ENCODE assay signal across 2 cellular contexts in genomic region chr7:158318511-158318913, GRCh38.
TF ChIP-seq lines count a peak whose summit lies in the region.

No MANE protein-coding gene starts in this region.

TF ChIP-seq in HepG2, 621 proteins besides CTCF, POLR2A, EP300 and RAD21 (continued from another document):
- TF ChIP-seq ZBTB33 (CRISPR knock-in tag; IDR thresholded peaks at IDR 0.05) = 0 out of 2 replicates have a peak, but pooled peaks have one; percentile 15
TF ChIP-seq in HepG2: peak in this region for 1.

TF ChIP-seq in WTC11, 78 proteins besides CTCF, POLR2A, EP300 and RAD21 (continued from another document):
- TF ChIP-seq PRDM15 (CRISPR knock-in tag; IDR thresholded peaks at IDR 0.05) (no peak), NFYB (CRISPR knock-in tag; conservative IDR thresholded peaks at IDR 0.05; ENCODE audit: low read depth) (no peak), ZNF416 (CRISPR knock-in tag; IDR thresholded peaks at IDR 0.05) (no peak), ZNF121 (CRISPR knock-in tag; IDR thresholded peaks at IDR 0.05) (no peak), GTF2I (CRISPR knock-in tag; conservative IDR thresholded peaks at IDR 0.05) (no peak), SOX15 (CRISPR knock-in tag; IDR thresholded peaks at IDR 0.05) (no peak), ZNF281 (CRISPR knock-in tag; IDR thresholded peaks at IDR 0.05) (no peak), FOXP1 (CRISPR knock-in tag; IDR thresholded peaks at IDR 0.05; ENCODE audit: borderline replicate concordance) (no peak), ATF3 (CRISPR knock-in tag; conservative IDR thresholded peaks at IDR 0.05) (no peak), NR3C1 (CRISPR knock-in tag; conservative IDR thresholded peaks at IDR 0.05; ENCODE audit: low read depth) (no peak), ERG (CRISPR knock-in tag; IDR thresholded peaks at IDR 0.05) (no peak), ZNF263 (CRISPR knock-in tag; IDR thresholded peaks at IDR 0.05; ENCODE audit: low read depth) (no peak), PRRX2 (CRISPR knock-in tag; IDR thresholded peaks at IDR 0.05) (no peak), ZNF138 (CRISPR knock-in tag; conservative IDR thresholded peaks at IDR 0.05) (no peak), NFE2L1 (CRISPR knock-in tag; IDR thresholded peaks at IDR 0.05) (no peak), JAZF1 (CRISPR knock-in tag; IDR thresholded peaks at IDR 0.05) (no peak)
